ENCODE assay signal across 8 cellular contexts in the genomic region with DNA sequence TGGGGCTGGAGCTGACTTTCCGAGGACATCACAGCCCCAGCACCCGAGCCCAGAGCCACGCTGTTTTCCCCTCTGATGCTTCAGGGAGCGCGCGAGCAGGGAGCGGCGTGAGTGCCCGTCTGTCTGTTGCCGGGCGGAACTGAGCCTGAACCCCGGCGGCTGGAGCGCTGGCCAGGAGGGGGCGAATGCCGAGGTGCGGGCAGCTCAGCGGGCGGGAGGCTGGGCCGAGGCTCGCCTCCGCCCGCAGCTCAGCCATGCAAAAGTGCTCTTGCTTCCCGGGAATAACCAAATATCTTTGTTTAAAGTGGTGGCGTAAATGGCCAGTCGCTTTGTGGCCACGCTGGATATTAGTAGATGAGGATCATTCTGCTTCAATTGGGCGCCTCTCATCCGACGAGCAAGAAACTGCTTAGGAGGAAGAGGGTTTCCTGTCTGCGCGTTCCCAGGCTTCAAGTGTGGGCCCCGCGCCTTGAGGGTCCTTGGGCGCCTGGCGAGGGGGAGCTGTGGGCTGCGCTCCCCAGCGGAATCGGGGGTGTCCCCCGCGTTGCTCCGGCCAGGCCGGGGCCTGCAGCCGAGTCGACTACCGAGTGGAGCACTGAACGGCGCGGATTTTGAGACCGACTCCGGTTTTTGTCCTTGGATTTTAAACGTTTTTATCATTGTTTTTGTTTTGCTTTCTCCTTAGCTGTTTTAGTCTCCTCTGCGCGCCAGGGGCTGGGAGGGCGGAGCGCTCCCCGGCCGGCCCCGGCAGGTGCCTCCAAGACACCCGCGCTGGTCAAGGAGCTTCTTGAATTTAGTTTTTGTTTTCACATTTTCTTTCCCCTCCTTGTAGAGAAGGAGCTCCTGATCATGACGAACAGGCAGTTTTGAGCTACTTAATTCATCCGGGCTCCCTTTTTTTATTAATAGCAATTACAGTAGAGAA. TPM values are rescaled to one million over a fixed set of nuclear protein-coding genes. Genes with fewer than 3 reads are reported as not detected.
DNase-seq lines count a peak whose midpoint lies in the region; ATAC-seq and TF ChIP-seq lines count a peak whose summit lies in the region.

No MANE protein-coding gene starts in this region.

- H3K4me3 Mint-ChIP-seq in activated T-cell treated with anti-CD3 and anti-CD28 coated beads, Interleukin-2, amount 50 U/mL, for 4 hours = peak overlapping the region; percentile 6
- peak overlapping the region in 8 of 10 donors; percentile 7 to 80 (median 50) for H3K4me3 Mint-ChIP-seq in naive thymus-derived CD4-positive, alpha-beta T cell

- H3K4me3 ChIP-seq in mammary epithelial cell (replicated peaks in 1 of 3; ENCODE audit: insufficient read depth in 1 of 3, low read depth in 2 of 3, low read length in 3 of 3) = peak overlapping the region in 2 of 3 experiments; percentile 1 to 4
- H3K4me3 ChIP-seq in naive thymus-derived CD4-positive, alpha-beta T cell (ENCODE audit: low read length) = no peak overlapping the region

- WGBS in mammary epithelial cell (ENCODE audit: low coverage, missing lambda C conversion rate) = 4% methylated on average over 60 of the region's 63 CpGs

- H3K79me2 ChIP-seq in mammary epithelial cell (ENCODE audit: insufficient read depth, low read length) = no peaks in the 10 kb centered on the region

- no peaks in the 10 kb centered on the region for H3K9me3 ChIP-seq in mammary epithelial cell (replicated peaks; ENCODE audit: insufficient read depth, low read length)
- H3K9me3 ChIP-seq in naive thymus-derived CD4-positive, alpha-beta T cell (ENCODE audit: control insufficient read depth in 2 of 3, low read length in 3 of 3) = no peaks in the 10 kb centered on the region

- POLR2A ChIA-PET in naive thymus-derived CD4-positive, alpha-beta T cell (lab: Charles Lee) = no interaction called here

- H3K36me3 ChIP-seq in mammary epithelial cell (ENCODE audit: insufficient read depth, low read length) = no peaks in the 10 kb centered on the region
- H3K36me3 ChIP-seq in naive thymus-derived CD4-positive, alpha-beta T cell (ENCODE audit: control insufficient read depth in 2 of 3, insufficient read depth in 3 of 3, low read length in 3 of 3) = no peaks in the 10 kb centered on the region

- CTCF ChIA-PET in mammary epithelial cell (lab: Charles Lee; ENCODE audit: low non-redundant PET) = interaction anchor here (0.7 kb wide), 1 partner anchor 451 kb away, joined by 7 read pairs; no protein-coding TSS in a partner anchor
- CTCF ChIA-PET in naive thymus-derived CD4-positive, alpha-beta T cell (lab: Charles Lee) = no interaction called here

- H2AFZ ChIP-seq in mammary epithelial cell (ENCODE audit: low read depth, low read length) = peak overlapping the region; percentile 38

- in situ Hi-C loops in mammary epithelial cell (cut with MboI; ENCODE audit: low sequenced_read_pairs in 2 of 2) = no loop called here

- intact Hi-C loops in mammary epithelial cell (cut with micrococcal nuclease) = loop anchor here (10.0 kb wide), 1 partner anchor 286 kb away; no protein-coding TSS in a partner anchor
- intact Hi-C loops in naive thymus-derived CD4-positive, alpha-beta T cell (cut with micrococcal nuclease) = loop anchor here in 1 of 2 donors (5.0 kb wide), 1 partner anchor 1076 kb away; the partner anchor contains the start of genes FOXA1 and TTC6

- H3K27ac Mint-ChIP-seq in naive thymus-derived CD4-positive, alpha-beta T cell = peak overlapping the region in 1 of 9 donors; percentile 18

- DNase-seq in activated T-cell treated with anti-CD3 and anti-CD28 coated beads, Interleukin-2, amount 50 U/mL, for 4 hours = no peak
- DNase-seq in activated T-cell treated with anti-CD3 and anti-CD28 coated beads, Interleukin-2, amount 50 U/mL, for 1 hour = no peak
- peak; percentile 50 for DNase-seq in NCI-H2196 treated with DMSO at 0.1 percent for 48 hours (lab: John Stamatoyannopoulos, UW; ENCODE audit: unreplicated experiment)
- DNase-seq in mammary epithelial cell = peak; percentile 30
- no peak for DNase-seq in naive thymus-derived CD4-positive, alpha-beta T cell
- DNase-seq in GF-D8 (lab: John Stamatoyannopoulos, UW) = no peak

- peak overlapping the region; percentile 50 for H3K4me2 ChIP-seq in mammary epithelial cell (ENCODE audit: insufficient read depth, low read depth, low read length)

- no peak for ATAC-seq in activated T-cell treated with anti-CD3 and anti-CD28 coated beads, Interleukin-2, amount 50 U/mL, for 4 hours
- ATAC-seq in naive thymus-derived CD4-positive, alpha-beta T cell = no peak
- ATAC-seq in GM21528 (IDR thresholded peaks at IDR 0.05; ENCODE audit: low FRiP score, unreplicated experiment) = no peak
- no peak for ATAC-seq in HG02870 (IDR thresholded peaks at IDR 0.05; ENCODE audit: unreplicated experiment)

- no peaks in the 10 kb centered on the region for H3K9me3 Mint-ChIP-seq in activated T-cell treated with anti-CD3 and anti-CD28 coated beads, Interleukin-2, amount 50 U/mL, for 4 hours
- peaks cover 0 to 7% (median 0%) of the 10 kb centered on the region in 11 donors for H3K9me3 Mint-ChIP-seq in naive thymus-derived CD4-positive, alpha-beta T cell

- peaks cover 11% of the 10 kb centered on the region for H3K4me1 Mint-ChIP-seq in activated T-cell treated with anti-CD3 and anti-CD28 coated beads, Interleukin-2, amount 50 U/mL, for 4 hours (ENCODE audit: low read depth)
- H3K4me1 Mint-ChIP-seq in naive thymus-derived CD4-positive, alpha-beta T cell = peaks cover 4 to 34% (median 24%) of the 10 kb centered on the region in 7 donors

- no peak overlapping the region for H3K9ac ChIP-seq in mammary epithelial cell (ENCODE audit: insufficient read depth, low read length)

- peaks cover 16% of the 10 kb centered on the region for H3K4me1 ChIP-seq in mammary epithelial cell (ENCODE audit: insufficient read depth, low read length)
- H3K4me1 ChIP-seq in naive thymus-derived CD4-positive, alpha-beta T cell (ENCODE audit: control insufficient read depth in 2 of 2, insufficient read depth in 2 of 2, low read length in 2 of 2) = no peaks in the 10 kb centered on the region

- TF ChIP-seq CTCF in mammary epithelial cell (conservative IDR thresholded peaks at IDR 0.05 in 1 of 2, IDR thresholded peaks at IDR 0.05 in 1 of 2; ENCODE audit: extremely low read depth in 1 of 2, insufficient read depth in 1 of 2, low read depth in 1 of 2, low read length in 2 of 2) = peak in 1 of 2 donors; percentile 43

- no TSS peak for BruUV-seq in mammary epithelial cell (replicated peaks; lab: Mats Ljungman, UMichigan)

- H3K36me3 Mint-ChIP-seq in activated T-cell treated with anti-CD3 and anti-CD28 coated beads, Interleukin-2, amount 50 U/mL, for 4 hours (ENCODE audit: insufficient read depth) = no peaks in the 10 kb centered on the region
- no peaks in the 10 kb centered on the region for H3K36me3 Mint-ChIP-seq in naive thymus-derived CD4-positive, alpha-beta T cell

- no peak overlapping the region for H3K27ac ChIP-seq in mammary epithelial cell (ENCODE audit: insufficient read depth, low read depth, low read length)
- no peak overlapping the region for H3K27ac ChIP-seq in naive thymus-derived CD4-positive, alpha-beta T cell (ENCODE audit: low read depth, low read length)

- peaks cover 87% of the 10 kb centered on the region for H3K27me3 Mint-ChIP-seq in activated T-cell treated with anti-CD3 and anti-CD28 coated beads, Interleukin-2, amount 50 U/mL, for 4 hours (ENCODE audit: low read depth)
- peaks cover 52 to 77% (median 60%) of the 10 kb centered on the region in 5 donors for H3K27me3 Mint-ChIP-seq in naive thymus-derived CD4-positive, alpha-beta T cell

- H4K20me1 ChIP-seq in mammary epithelial cell (ENCODE audit: insufficient read depth, low read length) = peaks cover 8% of the 10 kb centered on the region

- peaks cover 86% of the 10 kb centered on the region for H3K27me3 ChIP-seq in mammary epithelial cell (ENCODE audit: insufficient read depth, low read length)
- H3K27me3 ChIP-seq in naive thymus-derived CD4-positive, alpha-beta T cell (ENCODE audit: control insufficient read depth in 2 of 2, insufficient read depth in 2 of 2, low read length in 2 of 2) = peaks cover 6 to 16% of the 10 kb centered on the region in 2 donors

- dilution Hi-C loops in mammary epithelial cell (cut with HindIII; ENCODE audit: low sequenced_read_pairs) = no loop called here

RNA-seq across cellular contexts. Expression of gene NKX2-1, which starts 0.8 kb away (rescaled TPM):
- total RNA-seq in activated T-cell treated with anti-CD3 and anti-CD28 coated beads, Interleukin-2, amount 50 U/mL, for 4 hours = under 1 TPM in 1 of 3 donors, not detected in 2; 0.13 TPM
- total RNA-seq in mammary epithelial cell = not detected
- polyA plus RNA-seq in mammary epithelial cell = not detected
- not detected for polyA minus RNA-seq in mammary epithelial cell
- total RNA-seq in naive thymus-derived CD4-positive, alpha-beta T cell = not detected
- not detected for polyA plus RNA-seq in naive thymus-derived CD4-positive, alpha-beta T cell

Comparison
In these comparisons a context has a peak if more than half of its experiments do, and no peak if none do; other contexts are left out.
1. DNase-seq: peak in NCI-H2196 treated with DMSO at 0.1 percent for 48 hours (single experiment) and mammary epithelial cell (single experiment); none in activated T-cell treated with anti-CD3 and anti-CD28 coated beads, Interleukin-2, amount 50 U/mL, for 4 hours (single experiment), activated T-cell treated with anti-CD3 and anti-CD28 coated beads, Interleukin-2, amount 50 U/mL, for 1 hour (single experiment), naive thymus-derived CD4-positive, alpha-beta T cell (0 of 9) and GF-D8 (single experiment).